Comparison of ENCODE assay signal across 8 cellular contexts in the genomic region with DNA sequence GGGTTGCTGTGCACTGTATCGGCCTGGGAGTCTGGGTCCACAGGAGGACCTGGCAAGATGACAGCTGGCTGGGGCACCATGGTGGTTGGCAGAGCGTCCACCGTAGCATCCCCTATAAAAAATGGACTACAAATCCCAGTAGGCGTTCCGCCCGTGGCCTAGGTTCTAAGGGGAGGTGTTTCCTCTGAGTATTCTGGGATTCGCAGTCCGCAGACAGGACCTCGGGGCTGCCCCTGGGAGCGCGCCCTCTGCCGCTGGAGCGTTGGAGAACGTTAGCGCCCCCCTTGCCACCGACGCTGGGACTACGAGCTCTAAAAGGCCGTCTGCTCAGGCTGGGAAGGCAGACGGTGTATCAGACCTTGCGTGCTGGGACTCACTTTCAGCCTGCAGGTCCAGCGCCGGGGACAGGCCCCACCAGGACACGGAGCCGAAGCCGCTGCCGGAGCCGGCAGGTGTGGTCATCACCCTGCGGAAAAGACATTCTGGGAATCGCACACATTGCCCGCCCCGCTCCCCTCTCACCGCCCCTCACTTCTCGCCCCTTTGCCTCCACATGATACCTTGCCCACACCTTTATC. TPM values are rescaled to one million over a fixed set of nuclear protein-coding genes. Genes with fewer than 3 reads are reported as not detected.
DNase-seq lines count a peak whose midpoint lies in the region; ATAC-seq and TF ChIP-seq lines count a peak whose summit lies in the region.
"Had no signal": no experiment of that assay in that cellular context is flagged by ENCODE, and none has a peak within 500 bp of the region (broad histone marks: within the 10 kb centered on the region; RNA-seq: fewer than 3 reads in every experiment).

No MANE protein-coding gene starts in this region.

- no peak for TF ChIP-seq POLR2A in ovary (IDR thresholded peaks at IDR 0.05)

- WGBS in ovary, 3 donors: 0 to 2% (median 1%) methylated on average over 33 to 34 of the region's 34 CpGs

- peak overlapping the region; percentile 1 for H3K27ac Mint-ChIP-seq in activated naive CD4-positive, alpha-beta T cell treated with anti-CD3 and anti-CD28 coated beads, Interleukin-2, amount 50 U/mL, for 24 hours
- H3K27ac Mint-ChIP-seq in glutamatergic neuron (ENCODE audit: unreplicated experiment): peak overlapping the region; percentile 86

- TF ChIP-seq CTCF in GM10266 (IDR thresholded peaks at IDR 0.05; ENCODE audit: control insufficient read depth, insufficient read depth, low read depth, missing control alignments): peak; percentile 47
- peak; percentile 98 for TF ChIP-seq CTCF in PC-3 (conservative IDR thresholded peaks at IDR 0.05; ENCODE audit: low read depth, low read length)
- peak; percentile 29 for TF ChIP-seq CTCF in glutamatergic neuron (IDR thresholded peaks at IDR 0.05; ENCODE audit: partially characterized antibody, unreplicated experiment)
- TF ChIP-seq CTCF in ovary (IDR thresholded peaks at IDR 0.05): no peak

- H3K36me3 ChIP-seq in PC-3 (ENCODE audit: low read depth, low read length) (no peaks in the 10 kb centered on the region), ovary (no peaks in the 10 kb centered on the region)

- H3K79me2 ChIP-seq in PC-3 (ENCODE audit: low read length): no peaks in the 10 kb centered on the region

- H3K27ac ChIP-seq in PC-3 (ENCODE audit: low read length) (no peak overlapping the region), ovary (no peak overlapping the region)

- DNase-seq in GM10266 (ENCODE audit: extremely low spot score) (peak; percentile 72), KG1 (lab: John Stamatoyannopoulos, UW) (peak; percentile 86), PC-3 (peak; percentile 91), glutamatergic neuron (peak; percentile 88), ovary (peak in 3 of 5 donors; percentile 34 to 54 (median 46)), superior temporal gyrus (ENCODE audit: extremely low spot score) (no peak)

- H3K9ac ChIP-seq in PC-3 (ENCODE audit: low read length): no peak overlapping the region

- no peaks in the 10 kb centered on the region for H3F3A ChIP-seq in PC-3 (ENCODE audit: low read length, unreplicated experiment)

- H3K9me3 ChIP-seq in PC-3 (ENCODE audit: low read length) (no peaks in the 10 kb centered on the region), ovary (no peaks in the 10 kb centered on the region)

- POLR2A ChIA-PET in PC-3 (lab: Charles Lee; ENCODE audit: unreplicated experiment): interaction anchor here (0.6 to 1.0 kb wide), 2 partner anchors 50 to 310 kb away, joined by 3 to 8 read pairs; a partner anchor contains a TSS

- no peaks in the 10 kb centered on the region for H3K9me3 Mint-ChIP-seq in activated naive CD4-positive, alpha-beta T cell treated with anti-CD3 and anti-CD28 coated beads, Interleukin-2, amount 50 U/mL, for 24 hours
- H3K9me3 Mint-ChIP-seq in glutamatergic neuron (ENCODE audit: unreplicated experiment): peaks cover 3% of the 10 kb centered on the region

- peak overlapping the region; percentile 86 for H2AFZ ChIP-seq in PC-3 (ENCODE audit: low read length)

- peak overlapping the region; percentile 61 for H3K4me3 Mint-ChIP-seq in activated naive CD4-positive, alpha-beta T cell treated with anti-CD3 and anti-CD28 coated beads, Interleukin-2, amount 50 U/mL, for 24 hours
- H3K4me3 Mint-ChIP-seq in glutamatergic neuron (ENCODE audit: unreplicated experiment): peak overlapping the region; percentile 99

- BruUV-seq in PC-3 (replicated peaks; lab: Mats Ljungman, UMichigan): TSS peak; percentile 73

- no peaks in the 10 kb centered on the region for H3K9me2 ChIP-seq in PC-3 (replicated peaks; ENCODE audit: low read length)

- CTCF ChIA-PET in PC-3 (lab: Charles Lee): interaction anchor here (0.6 to 2.1 kb wide), 5 partner anchors 10 to 433 kb away, joined by 3 to 21 read pairs (median 3); a partner anchor contains a TSS

- peak; percentile 73 for ATAC-seq in PC-3

- peaks cover 12% of the 10 kb centered on the region; the same call in 1 of the 2 replicates for H3K4me1 ChIP-seq in PC-3 (ENCODE audit: insufficient read depth, low read length)
- no peaks in the 10 kb centered on the region for H3K4me1 ChIP-seq in ovary (ENCODE audit: insufficient read depth)

- peak overlapping the region; percentile 85 for H3K4me2 ChIP-seq in PC-3 (ENCODE audit: low read length)

- H3K4me3 ChIP-seq in PC-3 (ENCODE audit: low read length) (peak overlapping the region; percentile 73), ovary (peak overlapping the region; percentile 29)

- intact Hi-C loops in PC-3 (cut with micrococcal nuclease): loop anchor here (1.0 to 10.0 kb wide), 3 partner anchors 23 to 91 kb away; a partner anchor contains a TSS
- intact Hi-C loops in ovary (cut with DNase I): no loop called here

- H3K4me1 Mint-ChIP-seq in activated naive CD4-positive, alpha-beta T cell treated with anti-CD3 and anti-CD28 coated beads, Interleukin-2, amount 50 U/mL, for 24 hours: peaks cover 10% of the 10 kb centered on the region
- no peaks in the 10 kb centered on the region for H3K4me1 Mint-ChIP-seq in glutamatergic neuron (ENCODE audit: low read depth, unreplicated experiment)

- no peaks in the 10 kb centered on the region for H4K20me1 ChIP-seq in PC-3 (ENCODE audit: low read length)

- TF ChIP-seq EP300 in ovary (IDR thresholded peaks at IDR 0.05): no peak

- peaks cover 50% of the 10 kb centered on the region for H3K27me3 Mint-ChIP-seq in activated naive CD4-positive, alpha-beta T cell treated with anti-CD3 and anti-CD28 coated beads, Interleukin-2, amount 50 U/mL, for 24 hours
- H3K27me3 Mint-ChIP-seq in glutamatergic neuron (ENCODE audit: unreplicated experiment): peaks cover 17% of the 10 kb centered on the region

- H3K27me3 ChIP-seq in PC-3 (ENCODE audit: low read length) (no peaks in the 10 kb centered on the region), ovary (peaks cover under 1% of the 10 kb centered on the region)

- peaks cover 4% of the 10 kb centered on the region for H3K36me3 Mint-ChIP-seq in activated naive CD4-positive, alpha-beta T cell treated with anti-CD3 and anti-CD28 coated beads, Interleukin-2, amount 50 U/mL, for 24 hours
- H3K36me3 Mint-ChIP-seq in glutamatergic neuron (ENCODE audit: unreplicated experiment): no peaks in the 10 kb centered on the region

RNA-seq across cellular contexts. Expression of a gene that starts 0.4 kb away (rescaled TPM):
- total RNA-seq in PC-3 (2014; rRNA removed) (30.0 and 45.7 TPM in 2 replicates), glutamatergic neuron (ENCODE audit: unreplicated experiment) (2.4 TPM), ovary (10 to 100 TPM in 1 of 7 donors, 1 to 10 TPM in 3, under 1 TPM in 1, not detected in 2; 0.48 to 34.8 (median 2.7) TPM)
- polyA plus RNA-seq in ovary: under 1 TPM; 0.16 to 0.72 TPM

RNA-seq across cellular contexts. Expression of a gene that starts 8.5 kb away (rescaled TPM):
- total RNA-seq in PC-3 (2014; rRNA removed): 32.4 and 40.1 TPM in 2 replicates
- 3.3 TPM for total RNA-seq in glutamatergic neuron (ENCODE audit: unreplicated experiment)
- 10 to 100 TPM in 1 of 7 donors, 1 to 10 TPM in 1, under 1 TPM in 3, not detected in 2; 0.62 to 10.2 (median 0.87) TPM for total RNA-seq in ovary
- 10 to 100 TPM in 1 of 2 donors, 1 to 10 TPM in 1; 2.4 to 14.4 TPM for polyA plus RNA-seq in ovary
- total RNA-seq: glomerular endothelial cell had no signal

RNA-seq across cellular contexts. Expression of a gene that starts 14.0 kb away (rescaled TPM):
- 0.40 and 2.5 TPM in 2 replicates for total RNA-seq in PC-3 (2014; rRNA removed)
- total RNA-seq in glutamatergic neuron (ENCODE audit: unreplicated experiment): 23.7 TPM
- total RNA-seq in ovary: 1 to 10 TPM in 1 of 7 donors, under 1 TPM in 3, not detected in 3; 0.08 to 2.3 (median 0.46) TPM
- polyA plus RNA-seq in ovary: not detected

RNA-seq across cellular contexts. Expression of a gene that starts 17.0 kb away (rescaled TPM):
- total RNA-seq in PC-3 (2014; rRNA removed) (266 and 317 TPM in 2 replicates), glutamatergic neuron (ENCODE audit: unreplicated experiment) (19.3 TPM), ovary (1 to 10 TPM in 4 of 7 donors, not detected in 3; 2.0 to 3.6 (median 2.8) TPM)
- polyA plus RNA-seq in ovary: 1 to 10 TPM in 1 of 2 donors, not detected in 1; 1.3 TPM
- total RNA-seq: glomerular endothelial cell had no signal

RNA-seq across cellular contexts. Expression of a gene that starts 43.3 kb away (rescaled TPM):
- total RNA-seq in PC-3 (2014; rRNA removed) (8.1 and 10.9 TPM in 2 replicates), glutamatergic neuron (ENCODE audit: unreplicated experiment) (7.4 TPM), ovary (1 to 10 TPM in 5 of 7 donors, under 1 TPM in 2; 0.23 to 4.1 (median 1.2) TPM)
- polyA plus RNA-seq in ovary: 1 to 10 TPM in 1 of 2 donors, under 1 TPM in 1; 0.45 to 4.6 TPM

Comparison
In these comparisons a context has a peak if more than half of its experiments do, and no peak if none do; other contexts are left out.
1. CTCF ChIP-seq: peak in GM10266 (single experiment), PC-3 (single experiment) and glutamatergic neuron (single experiment); none in ovary (0 of 3).